In the genomic region with DNA sequence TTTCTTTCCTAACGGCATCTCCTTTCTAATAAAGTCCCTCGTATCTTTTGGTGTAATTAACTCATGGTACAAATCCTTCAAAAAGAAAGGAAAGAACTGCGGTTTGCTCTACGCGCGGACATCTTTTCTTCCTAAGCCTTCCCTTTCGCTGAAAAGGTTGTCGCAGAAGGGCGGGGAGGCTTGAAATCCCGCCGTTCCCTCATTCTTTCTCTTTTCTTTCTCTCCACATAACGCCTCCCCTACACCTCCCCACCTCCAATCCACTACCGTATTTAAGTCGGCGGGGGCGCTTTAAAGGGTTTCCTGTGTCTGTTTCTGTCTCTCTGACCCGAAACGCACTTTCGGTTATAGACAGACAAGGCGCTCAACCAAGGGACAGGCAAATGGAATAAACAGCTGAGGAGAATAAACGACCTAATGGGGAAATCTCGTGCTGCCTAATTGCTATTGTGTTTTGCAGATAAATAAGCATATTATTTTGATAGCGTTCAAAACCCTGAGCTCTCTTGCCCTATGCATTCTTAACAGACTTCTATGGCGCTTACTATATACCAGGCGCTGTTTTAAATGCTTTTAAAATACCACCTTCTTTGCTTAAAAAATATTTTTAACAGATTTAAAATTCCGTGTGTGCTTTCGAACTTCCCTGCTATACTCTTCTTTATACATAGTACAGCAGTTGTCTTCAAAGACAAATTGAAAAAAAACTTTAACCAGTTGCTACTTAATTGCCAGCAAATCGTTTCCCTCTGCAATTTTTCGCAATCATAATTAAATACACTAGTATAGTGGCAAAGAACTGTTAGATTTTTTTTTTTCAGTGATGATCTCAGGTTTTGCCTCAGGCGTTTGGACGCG, we compare ENCODE assay signal across 9 cellular contexts. TPM values are rescaled to one million over a fixed set of nuclear protein-coding genes. Genes with fewer than 3 reads are reported as not detected.
A peak's percentile ranks its signal among the peaks of the same experiment; 100 is the strongest.
DNase-seq lines count a peak whose midpoint lies in the region; ATAC-seq and TF ChIP-seq lines count a peak whose summit lies in the region.
"Had no signal": no experiment of that assay in that cellular context is flagged by ENCODE, and none has a peak within 500 bp of the region (broad histone marks: within the 10 kb centered on the region; RNA-seq: fewer than 3 reads in every experiment).

No MANE protein-coding gene starts in this region.

- no peaks in the 10 kb centered on the region for H4K20me1 ChIP-seq in neural cell (ENCODE audit: insufficient read depth)

- peak overlapping the region; percentile 50 for H3K4me2 ChIP-seq in neural cell (ENCODE audit: low read length)

- H3K9me3 ChIP-seq in neural cell (ENCODE audit: low read length): no peaks in the 10 kb centered on the region
- H3K9me3 ChIP-seq in thoracic aorta: no peaks in the 10 kb centered on the region

- no peak for TF ChIP-seq CTCF in neural cell (IDR thresholded peaks at IDR 0.05; ENCODE audit: poor library complexity, severe bottlenecking)
- no peak for TF ChIP-seq CTCF in thoracic aorta (IDR thresholded peaks at IDR 0.05)

- no peaks in the 10 kb centered on the region for H3K9me2 ChIP-seq in neural cell (ENCODE audit: insufficient read depth, low read length)

- peak; percentile 32 for DNase-seq in NCI-H2107 treated with DMSO at 0.1 percent for 48 hours (lab: John Stamatoyannopoulos, UW; ENCODE audit: unreplicated experiment)
- no peak for DNase-seq in NCI-H2107 (lab: John Stamatoyannopoulos, UW)
- DNase-seq in NCI-H69 (lab: John Stamatoyannopoulos, UW): peak; percentile 100
- peak; percentile 42 for DNase-seq in activated T-helper 1 cell treated with Interleukin-2 at 50 U/mL for 16 hours (ENCODE audit: low read depth)
- DNase-seq in fibroblast of the conjunctiva (ENCODE audit: low read depth): peak; percentile 5
- peak; percentile 80 for DNase-seq in thoracic aorta (ENCODE audit: low spot score)

- ATAC-seq in HG02885 (IDR thresholded peaks at IDR 0.05; ENCODE audit: poor library complexity, unreplicated experiment) (peak; percentile 57), thoracic aorta (ENCODE audit: insufficient number of reproducible peaks, low FRiP score, low read depth) (peak; percentile 1)

- H3K4me3 ChIP-seq in neural cell (ENCODE audit: low read length): peak overlapping the region; percentile 74
- H3K4me3 ChIP-seq in thoracic aorta: peak overlapping the region; percentile 98

- no peak overlapping the region for H3K9ac ChIP-seq in neural cell (ENCODE audit: low read length)

- no peak for TF ChIP-seq RAD21 in neural cell (conservative IDR thresholded peaks at IDR 0.05)

- H3K36me3 ChIP-seq in neural cell (ENCODE audit: insufficient read depth, low read length) (no peaks in the 10 kb centered on the region), thoracic aorta (no peaks in the 10 kb centered on the region)

- H3K27ac ChIP-seq in neural cell (ENCODE audit: low read length) (no peak overlapping the region), thoracic aorta (peak overlapping the region; percentile 98 to 99)
- H3K27ac ChIP-seq: C4-2B had no signal

- H2AFZ ChIP-seq in neural cell (ENCODE audit: low read depth, low read length): no peak overlapping the region

- H3K79me2 ChIP-seq in neural cell (replicated peaks; ENCODE audit: insufficient read depth, low read length): no peaks in the 10 kb centered on the region

- H3F3A ChIP-seq in neural cell (ENCODE audit: insufficient read depth, low read length, poor library complexity, severe bottlenecking): no peaks in the 10 kb centered on the region

- peaks cover 95% of the 10 kb centered on the region for H3K27me3 ChIP-seq in neural cell (ENCODE audit: insufficient read depth, low read depth, low read length)
- no peaks in the 10 kb centered on the region for H3K27me3 ChIP-seq in thoracic aorta (replicated peaks; ENCODE audit: insufficient read depth)

- no peak for TF ChIP-seq EP300 in neural cell (conservative IDR thresholded peaks at IDR 0.05; ENCODE audit: poor library complexity, severe bottlenecking)

- peaks cover 7 to 26% of the 10 kb centered on the region in 2 donors for H3K4me1 ChIP-seq in thoracic aorta (ENCODE audit: control insufficient read depth in 1 of 2, low read depth in 2 of 2)

TF ChIP-seq in neural cell, 6 proteins besides CTCF, POLR2A, EP300 and RAD21:
- TF ChIP-seq POLR2AphosphoS5 (IDR thresholded peaks at IDR 0.05) (peak; percentile 37), SMC3 (conservative IDR thresholded peaks at IDR 0.05; ENCODE audit: poor library complexity) (no peak), EZH2 (IDR thresholded peaks at IDR 0.05; ENCODE audit: borderline replicate concordance, insufficient read depth, low read length, poor library complexity, severe bottlenecking) (peak; percentile 69)
TF ChIP-seq in neural cell: peak in this region for 2.

RNA-seq across cellular contexts. Expression of gene HEY2, which starts 2.5 kb away (rescaled TPM):
- 0.20 TPM in 1 of 2 replicates, not detected in the other for polyA plus RNA-seq in neural cell
- not detected in 2 replicates for polyA minus RNA-seq in neural cell
- total RNA-seq in thoracic aorta: 10 to 100 TPM; 26.5 to 40.9 TPM

RNA-seq across cellular contexts. Expression of gene NCOA7, which starts 43.8 kb away (rescaled TPM):
- polyA plus RNA-seq in neural cell: 13.7 and 17.1 TPM in 2 replicates
- polyA minus RNA-seq in neural cell: 21.7 and 38.2 TPM in 2 replicates
- total RNA-seq in thoracic aorta: 10 to 100 TPM; 29.6 to 87.1 TPM
